Comparison of ENCODE assay signal across 12 cellular contexts in genomic region chr17:5832886-5833285, GRCh38.
A peak's percentile ranks its signal among the peaks of the same experiment; 100 is the strongest.
DNase-seq lines count a peak whose midpoint lies in the region; ATAC-seq and TF ChIP-seq lines count a peak whose summit lies in the region.
"Had no signal": no experiment of that assay in that cellular context is flagged by ENCODE, and none has a peak within 500 bp of the region (broad histone marks: within the 10 kb centered on the region; RNA-seq: fewer than 3 reads in every experiment).

No MANE protein-coding gene starts in this region.

- no peaks in the 10 kb centered on the region for H3K4me1 ChIP-seq in gastrocnemius medialis

- H3K36me3 ChIP-seq in gastrocnemius medialis = no peaks in the 10 kb centered on the region

- no peak overlapping the region for H3K4me3 ChIP-seq in gastrocnemius medialis
- H3K4me3 ChIP-seq: SK-N-MC had no signal

- TF ChIP-seq CTCF in Calu3 (IDR thresholded peaks at IDR 0.05; ENCODE audit: unreplicated experiment) (no peak), gastrocnemius medialis (IDR thresholded peaks at IDR 0.05 in 4 of 5, conservative IDR thresholded peaks at IDR 0.05 in 1 of 5) (no peak)

- H3K9me3 ChIP-seq in gastrocnemius medialis = no peaks in the 10 kb centered on the region

- no peak for ATAC-seq in gastrocnemius medialis
- ATAC-seq in activated CD8-positive, alpha-beta memory T cell treated with anti-CD3 and anti-CD28 coated beads, Interleukin-2, amount 10 ng/mL, durations not matched to agents 7 days and 5 days = no peak

- DNase-seq in Calu3 (no peak), NCI-H1105 treated with DMSO at 0.1 percent for 48 hours (lab: John Stamatoyannopoulos, UW) (peak; percentile 57), astrocyte of the hippocampus (ENCODE audit: low read depth, low spot score) (peak; percentile 73), left kidney (ENCODE audit: low read depth, low spot score) (peak; percentile 73), gastrocnemius medialis (no peak), ureter (ENCODE audit: low spot score) (no peak), caudate nucleus (lab: John Stamatoyannopoulos, UW) (no peak)
- no peak for DNase-seq in activated CD8-positive, alpha-beta memory T cell treated with anti-CD3 and anti-CD28 coated beads, Interleukin-2, amount 10 ng/mL, durations not matched to agents 7 days and 5 days
- DNase-seq: activated T-cell treated with anti-CD3 and anti-CD28 coated beads, Interleukin-2, amount 50 U/mL, for 48 hours; erythroblast had no signal

- no TSS peak for BruUV-seq in Calu3 (replicated peaks; lab: Mats Ljungman, UMichigan)

- H3K4me3 Mint-ChIP-seq in Calu3 (ENCODE audit: low read depth, unreplicated experiment) = no peak overlapping the region
- H3K4me3 Mint-ChIP-seq in activated CD8-positive, alpha-beta memory T cell treated with anti-CD3 and anti-CD28 coated beads, Interleukin-2, amount 10 ng/mL, durations not matched to agents 7 days and 5 days = no peak overlapping the region

- H3K27ac ChIP-seq in gastrocnemius medialis (no peak overlapping the region), caudate nucleus (ENCODE audit: low read depth, low read length) (no peak overlapping the region)
- H3K27ac ChIP-seq: KMS-11, SK-N-MC had no signal

- in situ Hi-C loops in gastrocnemius medialis (cut with MboI; ENCODE audit: low sequenced_read_pairs in 4 of 4) = no loop called here

- peaks cover under 1% of the 10 kb centered on the region for H3K9me3 Mint-ChIP-seq in Calu3 (ENCODE audit: low read depth, unreplicated experiment)
- H3K9me3 Mint-ChIP-seq in activated CD8-positive, alpha-beta memory T cell treated with anti-CD3 and anti-CD28 coated beads, Interleukin-2, amount 10 ng/mL, durations not matched to agents 7 days and 5 days (ENCODE audit: low read depth) = no peaks in the 10 kb centered on the region

- TF ChIP-seq POLR2A in gastrocnemius medialis (IDR thresholded peaks at IDR 0.05) = no peak

- H3K27me3 Mint-ChIP-seq in Calu3 (ENCODE audit: unreplicated experiment) = no peaks in the 10 kb centered on the region
- peaks cover 15% of the 10 kb centered on the region for H3K27me3 Mint-ChIP-seq in activated CD8-positive, alpha-beta memory T cell treated with anti-CD3 and anti-CD28 coated beads, Interleukin-2, amount 10 ng/mL, durations not matched to agents 7 days and 5 days

- no peaks in the 10 kb centered on the region for H3K27me3 ChIP-seq in gastrocnemius medialis

- peak overlapping the region; percentile 89 for H3K27ac Mint-ChIP-seq in Calu3 (ENCODE audit: unreplicated experiment)
- H3K27ac Mint-ChIP-seq in activated CD8-positive, alpha-beta memory T cell treated with anti-CD3 and anti-CD28 coated beads, Interleukin-2, amount 10 ng/mL, durations not matched to agents 7 days and 5 days = no peak overlapping the region

- H3K36me3 Mint-ChIP-seq in Calu3 (ENCODE audit: insufficient read depth, unreplicated experiment) = peaks cover 13% of the 10 kb centered on the region
- no peaks in the 10 kb centered on the region for H3K36me3 Mint-ChIP-seq in activated CD8-positive, alpha-beta memory T cell treated with anti-CD3 and anti-CD28 coated beads, Interleukin-2, amount 10 ng/mL, durations not matched to agents 7 days and 5 days

- intact Hi-C loops in Calu3 (cut with micrococcal nuclease; ENCODE audit: unreplicated experiment) (no loop called here), gastrocnemius medialis (cut with DNase I; ENCODE audit: low total_unique reads) (no loop called here)

- H3K4me1 Mint-ChIP-seq in Calu3 (ENCODE audit: low read depth, unreplicated experiment) = peaks cover 77% of the 10 kb centered on the region
- H3K4me1 Mint-ChIP-seq in activated CD8-positive, alpha-beta memory T cell treated with anti-CD3 and anti-CD28 coated beads, Interleukin-2, amount 10 ng/mL, durations not matched to agents 7 days and 5 days = peaks cover 2% of the 10 kb centered on the region

- CTCF ChIA-PET in Calu3 (lab: Charles Lee) = no interaction called here
- CTCF ChIA-PET in activated CD8-positive, alpha-beta memory T cell treated with anti-CD3 and anti-CD28 coated beads, Interleukin-2, amount 10 ng/mL, durations not matched to agents 7 days and 5 days (lab: Charles Lee) = no interaction called here

Comparison
In these comparisons a context has a peak if more than half of its experiments do, and no peak if none do; other contexts are left out.
1. DNase-seq: peak in NCI-H1105 treated with DMSO at 0.1 percent for 48 hours (single experiment), astrocyte of the hippocampus (single experiment) and left kidney (single experiment); none in Calu3 (single experiment), gastrocnemius medialis (0 of 2), ureter (single experiment), activated CD8-positive, alpha-beta memory T cell treated with anti-CD3 and anti-CD28 coated beads, Interleukin-2, amount 10 ng/mL, durations not matched to agents 7 days and 5 days (single experiment) and caudate nucleus (0 of 61).